ENCODE assay signal across 25 cellular contexts in genomic region chr6:6483168-6483567, GRCh38.
"Had no signal": no experiment of that assay in that cellular context is flagged by ENCODE, and none has a peak within 500 bp of the region (broad histone marks: within the 10 kb centered on the region; RNA-seq: fewer than 3 reads in every experiment).

No MANE protein-coding gene starts in this region.

- H3K27ac ChIP-seq: colonic mucosa, coronary artery, dorsolateral prefrontal cortex, epithelial cell of prostate, esophagus squamous epithelium, foreskin keratinocyte, gastrocnemius medialis, gastroesophageal sphincter, heart left ventricle, heart right ventricle had no signal

- H3K9me3 ChIP-seq: colonic mucosa, gastrocnemius medialis had no signal

- H3K4me3 ChIP-seq: colonic mucosa, coronary artery, dorsolateral prefrontal cortex, esophagus squamous epithelium, gastrocnemius medialis, gastroesophageal sphincter, heart left ventricle, heart right ventricle had no signal

- FAIRE-seq: colon, endometrium, endothelial cell of umbilical vein had no signal

- DNase-seq: colonic mucosa; cortex of kidney; dermis blood vessel endothelial cell; dorsolateral prefrontal cortex; effector CD4-positive, alpha-beta T cell; effector CD8-positive, alpha-beta T cell; effector memory CD4-positive, alpha-beta T cell; effector memory CD8-positive, alpha-beta T cell; endodermal cell; esophagus squamous epithelium; foreskin fibroblast; foreskin keratinocyte; foreskin melanocyte; gastrocnemius medialis; glutamatergic neuron; head of caudate nucleus; heart left ventricle; heart right ventricle had no signal

- H3K36me3 ChIP-seq: colonic mucosa, esophagus squamous epithelium, gastrocnemius medialis, gastroesophageal sphincter, heart left ventricle, heart right ventricle had no signal

- H3K4me1 ChIP-seq: colonic mucosa, esophagus squamous epithelium, foreskin keratinocyte, gastrocnemius medialis, gastroesophageal sphincter, heart left ventricle had no signal

- H3K27me3 ChIP-seq: colonic mucosa, foreskin keratinocyte, gastrocnemius medialis, gastroesophageal sphincter had no signal

- ATAC-seq: effector memory CD8-positive, alpha-beta T cell; esophagus mucosa; foreskin keratinocyte; gastrocnemius medialis; gastroesophageal sphincter; heart left ventricle; heart right ventricle had no signal
